In the genomic region with DNA sequence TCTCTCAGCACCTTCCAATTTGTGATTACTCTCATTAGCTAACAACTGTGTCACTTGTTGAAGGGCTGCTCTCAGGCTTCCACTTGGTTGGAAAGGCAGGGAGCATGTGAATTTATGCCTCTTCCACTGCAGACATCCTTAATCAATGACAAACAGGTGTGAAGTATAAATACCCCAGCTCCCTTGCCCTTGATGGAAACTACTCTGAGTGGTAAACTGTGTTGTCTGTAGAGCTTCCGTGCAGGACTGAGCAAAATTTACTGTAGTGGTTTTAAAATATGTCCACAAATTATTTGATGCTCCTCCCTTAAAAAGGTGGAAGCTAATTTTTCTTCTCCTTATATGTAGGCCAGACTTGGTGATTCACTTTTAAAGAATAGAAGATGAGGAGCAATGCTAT, we compare ENCODE assay signal across 35 cellular contexts.
"Had no signal": no experiment of that assay in that cellular context is flagged by ENCODE, and none has a peak within 500 bp of the region (broad histone marks: within the 10 kb centered on the region; RNA-seq: fewer than 3 reads in every experiment).

No MANE protein-coding gene starts in this region.

- H3K4me3 ChIP-seq: MG63 had no signal

- H3K9ac ChIP-seq: KMS-11 had no signal

- H3K27ac ChIP-seq: KMS-11 had no signal

- DNase-seq: Karpas-422, Kasumi-1, KG1, MG63, MM.1S, MV-4-11, NCI-H1048, NCI-H1092, NCI-H1105, NCI-H1105 treated with DMSO at 0.1 percent for 48 hours, NCI-H1417, NCI-H1417 treated with DMSO at 0.1 percent for 48 hours, NCI-H1436, NCI-H1436 treated with DMSO at 0.1 percent for 48 hours, NCI-H146, NCI-H1694, NCI-H1694 treated with DMSO at 0.1 percent for 48 hours, NCI-H187, NCI-H187 treated with DMSO at 0.1 percent for 48 hours, NCI-H1930, NCI-H2029, NCI-H2029 treated with DMSO at 0.1 percent for 48 hours, NCI-H2081, NCI-H2081 treated with DMSO at 0.1 percent for 48 hours, NCI-H2107, NCI-H2171, NCI-H2171 treated with DMSO at 0.1 percent for 48 hours, NCI-H2227 treated with DMSO at 0.1 percent for 48 hours, NCI-H226, NCI-H345, NCI-H446, NCI-H446 treated with DMSO at 0.1 percent for 48 hours, NCI-H510A, NCI-H510A treated with DMSO at 0.1 percent for 48 hours had no signal

- H3K9me3 ChIP-seq: MG63 had no signal

- H3K36me3 ChIP-seq: MG63 had no signal

- H3K4me2 ChIP-seq: KMS-11 had no signal

- H3K27me3 ChIP-seq: MG63 had no signal
